Comparison of ENCODE assay signal across 8 cellular contexts in genomic region chr11:86632499-86633269, GRCh38. TPM values are rescaled to one million over a fixed set of nuclear protein-coding genes. Genes with fewer than 3 reads are reported as not detected.
A peak's percentile ranks its signal among the peaks of the same experiment; 100 is the strongest.
DNase-seq lines count a peak whose midpoint lies in the region; ATAC-seq and TF ChIP-seq lines count a peak whose summit lies in the region.

No MANE protein-coding gene starts in this region.

- no peak for TF ChIP-seq CTCF in natural killer cell (IDR thresholded peaks at IDR 0.05)

- H3K9me3 Mint-ChIP-seq in natural killer cell: no peaks in the 10 kb centered on the region

- intact Hi-C loops in natural killer cell (cut with micrococcal nuclease): no loop called here

- H3K4me1 Mint-ChIP-seq in natural killer cell: peaks cover 12 to 13% of the 10 kb centered on the region in 2 donors

- H3K27ac Mint-ChIP-seq in natural killer cell: no peak overlapping the region

- no peaks in the 10 kb centered on the region for H3K36me3 Mint-ChIP-seq in natural killer cell

- ATAC-seq in GM19395 (IDR thresholded peaks at IDR 0.05; ENCODE audit: unreplicated experiment) (peak; percentile 63), natural killer cell (peak; percentile 57 to 82 (median 82)), GM21576 (IDR thresholded peaks at IDR 0.05; ENCODE audit: unreplicated experiment) (no peak), HG02610 (IDR thresholded peaks at IDR 0.05; ENCODE audit: unreplicated experiment) (no peak)

- peaks cover 14 to 41% of the 10 kb centered on the region in 2 donors for H3K27me3 Mint-ChIP-seq in natural killer cell (ENCODE audit: low read depth in 2 of 2)

- H3K4me3 Mint-ChIP-seq in natural killer cell: no peak overlapping the region

- DNase-seq in AG08395 (ENCODE audit: low spot score) (peak; percentile 95), MV-4-11 (lab: John Stamatoyannopoulos, UW) (peak; percentile 86), cerebellar cortex (ENCODE audit: low spot score) (peak; percentile 27), natural killer cell (no peak), NCI-H1694 (lab: John Stamatoyannopoulos, UW) (no peak)

RNA-seq across cellular contexts. Expression of gene ME3, which starts 39.7 kb away (rescaled TPM):
- 1 to 10 TPM; 5.2 to 7.5 (median 6.9) TPM for total RNA-seq in natural killer cell

Comparison
In these comparisons a context has a peak if more than half of its experiments do, and no peak if none do; other contexts are left out.
1. DNase-seq: peak in AG08395 (single experiment), MV-4-11 (single experiment) and cerebellar cortex (single experiment); none in natural killer cell (single experiment) and NCI-H1694 (single experiment).
2. ATAC-seq: peak in GM19395 (single experiment) and natural killer cell (3 of 3); none in GM21576 (single experiment) and HG02610 (single experiment).